16 cellular contexts compared by ENCODE assay signal in genomic region chr1:53583903-53584210, GRCh38.
"Had no signal": no experiment of that assay in that cellular context is flagged by ENCODE, and none has a peak within 500 bp of the region (broad histone marks: within the 10 kb centered on the region; RNA-seq: fewer than 3 reads in every experiment).

No MANE protein-coding gene starts in this region.

- H3K4me3 Mint-ChIP-seq: activated naive CD4-positive, alpha-beta T cell treated with anti-CD3 and anti-CD28 coated beads, Interleukin-2, amount 50 U/mL, for 24 hours; activated T-helper 1 cell treated with anti-CD3 and anti-CD28 coated beads, Interleukin-12 subunit alpha, Interleukin-12 subunit beta, Interleukin-2, Interleukin-4 antibody, amounts not matched to agents 30 ng/mL and 10 ng/mL and 1 ng/mL, durations not matched to agents 14 hours and 24 hours and 36 hours; stimulated activated naive CD8-positive, alpha-beta T cell treated with anti-CD3 and anti-CD28 coated beads, Interleukin-15, Interleukin-2, amounts not matched to agents 100 ng/mL and 50 ng/mL, for 24 hours had no signal

- H3K9me3 Mint-ChIP-seq: activated naive CD4-positive, alpha-beta T cell treated with anti-CD3 and anti-CD28 coated beads, Interleukin-2, amount 50 U/mL, for 24 hours; activated T-helper 1 cell treated with anti-CD3 and anti-CD28 coated beads, Interleukin-12 subunit alpha, Interleukin-12 subunit beta, Interleukin-2, Interleukin-4 antibody, amounts not matched to agents 30 ng/mL and 10 ng/mL and 1 ng/mL, durations not matched to agents 14 hours and 24 hours and 36 hours; stimulated activated naive CD8-positive, alpha-beta T cell treated with anti-CD3 and anti-CD28 coated beads, Interleukin-15, Interleukin-2, amounts not matched to agents 100 ng/mL and 50 ng/mL, for 24 hours had no signal

- H3K27ac Mint-ChIP-seq: activated naive CD4-positive, alpha-beta T cell treated with anti-CD3 and anti-CD28 coated beads, Interleukin-2, amount 50 U/mL, for 24 hours; activated T-helper 1 cell treated with anti-CD3 and anti-CD28 coated beads, Interleukin-12 subunit alpha, Interleukin-12 subunit beta, Interleukin-2, Interleukin-4 antibody, amounts not matched to agents 30 ng/mL and 10 ng/mL and 1 ng/mL, durations not matched to agents 14 hours and 24 hours and 36 hours; stimulated activated naive CD8-positive, alpha-beta T cell treated with anti-CD3 and anti-CD28 coated beads, Interleukin-15, Interleukin-2, amounts not matched to agents 100 ng/mL and 50 ng/mL, for 24 hours had no signal

- H3K36me3 ChIP-seq: brain microvascular endothelial cell, gastrocnemius medialis had no signal

- H3K27me3 ChIP-seq: brain microvascular endothelial cell, dorsolateral prefrontal cortex, gastrocnemius medialis had no signal

- H3K36me3 Mint-ChIP-seq: activated naive CD4-positive, alpha-beta T cell treated with anti-CD3 and anti-CD28 coated beads, Interleukin-2, amount 50 U/mL, for 24 hours had no signal

- H3K9me3 ChIP-seq: gastrocnemius medialis had no signal

- H3K4me3 ChIP-seq: dorsolateral prefrontal cortex, gastrocnemius medialis had no signal

- H3K4me1 ChIP-seq: gastrocnemius medialis had no signal

- H3K27ac ChIP-seq: brain microvascular endothelial cell, dorsolateral prefrontal cortex, gastrocnemius medialis had no signal

- DNase-seq: activated CD4-positive, alpha-beta T cell treated with anti-CD3 and anti-CD28 coated beads, Interleukin-2, amount 50 U/mL, for 48 hours; amygdala; brain microvascular endothelial cell; gastrocnemius medialis; hippocampal formation; kidney glomerular epithelial cell; midbrain; nucleus accumbens; SHP77 treated with DMSO at 0.1 percent for 48 hours; stimulated activated CD4-positive, alpha-beta T cell treated with anti-CD3 and anti-CD28 coated beads, Interleukin-15, amount 100 ng/mL, for 24 hours; stimulated activated CD4-positive, alpha-beta T cell treated with anti-CD3 and anti-CD28 coated beads, Interleukin-4, amount 100 ng/mL, for 24 hours; SW 1271 had no signal

- H3K27me3 Mint-ChIP-seq: activated naive CD4-positive, alpha-beta T cell treated with anti-CD3 and anti-CD28 coated beads, Interleukin-2, amount 50 U/mL, for 24 hours; stimulated activated naive CD8-positive, alpha-beta T cell treated with anti-CD3 and anti-CD28 coated beads, Interleukin-15, Interleukin-2, amounts not matched to agents 100 ng/mL and 50 ng/mL, for 24 hours had no signal
